ENCODE assay signal across 30 cellular contexts in genomic region chrX:42273387-42273786, GRCh38.
"Had no signal": no experiment of that assay in that cellular context is flagged by ENCODE, and none has a peak within 500 bp of the region (broad histone marks: within the 10 kb centered on the region; RNA-seq: fewer than 3 reads in every experiment).

No MANE protein-coding gene starts in this region.

- H2AFZ ChIP-seq: neural progenitor cell, parathyroid adenoma had no signal

- H3K36me3 ChIP-seq: neural progenitor cell, ovary, right lobe of liver, sigmoid colon, spleen, suprapubic skin, thoracic aorta, thyroid gland, tibial nerve, upper lobe of right lung, uterus had no signal

- H3K27me3 ChIP-seq: neural progenitor cell, ovary, right lobe of liver, sigmoid colon, spleen, suprapubic skin, thyroid gland, tibial nerve, upper lobe of right lung, uterus had no signal

- H3K9me3 ChIP-seq: ovary, psoas muscle, right lobe of liver, sigmoid colon, spleen, suprapubic skin, thoracic aorta, thyroid gland, tibial nerve, upper lobe of right lung, uterus had no signal

- ATAC-seq: naive thymus-derived CD4-positive, alpha-beta T cell; natural killer cell; psoas muscle; right cardiac atrium; right lobe of liver; stimulated activated memory B cell treated with anti-CD40 and anti-IgM and Interleukin-4, amounts not matched to agents 10 μg/mL and 1 μg/mL and 100 μg/mL, for 72 hours; stimulated activated naive CD8-positive, alpha-beta T cell treated with anti-CD3 and anti-CD28 coated beads, Interleukin-15, amount 100 ng/mL, for 72 hours; stimulated activated naive CD8-positive, alpha-beta T cell treated with anti-CD3 and anti-CD28 coated beads, Interleukin-15, Interleukin-2, amounts not matched to agents 100 U/mL and 50 U/mL, for 24 hours; upper lobe of right lung had no signal

- H3K4me2 ChIP-seq: neural progenitor cell, smooth muscle cell had no signal

- DNase-seq: naive thymus-derived CD4-positive, alpha-beta T cell; natural killer cell; occipital lobe; ovary; posterior cingulate gyrus; psoas muscle; right cardiac atrium; right lobe of liver; sigmoid colon; spleen; stimulated activated CD4-positive, alpha-beta T cell treated with anti-CD3 and anti-CD28 coated beads, Interleukin-12 subunit alpha, Interleukin-12 subunit beta, amount 100 ng/mL, for 4 hours; stimulated activated CD4-positive, alpha-beta T cell treated with anti-CD3 and anti-CD28 coated beads, Interleukin-1b, Interleukin-23, amount 100 ng/mL, for 48 hours; stimulated activated CD4-positive, alpha-beta T cell treated with anti-CD3 and anti-CD28 coated beads, Interleukin-4, amount 100 ng/mL, for 1 hour; stimulated activated CD4-positive, alpha-beta T cell treated with anti-CD3 and anti-CD28 coated beads, Interleukin-4, amount 100 ng/mL, for 4 hours; stimulated activated CD8-positive, alpha-beta memory T cell treated with anti-CD3 and anti-CD28 coated beads, Interleukin-4, amount 100 ng/mL, for 48 hours; stimulated activated naive CD4-positive, alpha-beta T cell; stimulated activated naive CD8-positive, alpha-beta T cell treated with anti-CD3 and anti-CD28 coated beads, Interleukin-15, amount 100 ng/mL, for 72 hours; stimulated activated naive CD8-positive, alpha-beta T cell treated with anti-CD3 and anti-CD28 coated beads, Interleukin-15, Interleukin-2, amounts not matched to agents 100 U/mL and 50 U/mL, for 24 hours; substantia nigra; thyroid gland; upper lobe of right lung; uterus had no signal

- H3K4me3 ChIP-seq: neural progenitor cell, ovary, psoas muscle, right lobe of liver, sigmoid colon, skin epidermis, smooth muscle cell, spleen, suprapubic skin, thoracic aorta, thyroid gland, tibial nerve, upper lobe of right lung, uterus had no signal

- H3K9ac ChIP-seq: neural progenitor cell, parathyroid adenoma had no signal

- H3K79me2 ChIP-seq: parathyroid adenoma had no signal

- H3K4me1 ChIP-seq: neural progenitor cell, parathyroid adenoma, psoas muscle, right lobe of liver, sigmoid colon, spleen, suprapubic skin, thyroid gland, tibial nerve, upper lobe of right lung, uterus had no signal

- H3K27ac ChIP-seq: neural progenitor cell, ovary, parathyroid adenoma, psoas muscle, right lobe of liver, sigmoid colon, skin epidermis, spleen, suprapubic skin, thoracic aorta, thyroid gland, tibial nerve, upper lobe of right lung, uterus had no signal
